24 cellular contexts compared by ENCODE assay signal in the genomic region with DNA sequence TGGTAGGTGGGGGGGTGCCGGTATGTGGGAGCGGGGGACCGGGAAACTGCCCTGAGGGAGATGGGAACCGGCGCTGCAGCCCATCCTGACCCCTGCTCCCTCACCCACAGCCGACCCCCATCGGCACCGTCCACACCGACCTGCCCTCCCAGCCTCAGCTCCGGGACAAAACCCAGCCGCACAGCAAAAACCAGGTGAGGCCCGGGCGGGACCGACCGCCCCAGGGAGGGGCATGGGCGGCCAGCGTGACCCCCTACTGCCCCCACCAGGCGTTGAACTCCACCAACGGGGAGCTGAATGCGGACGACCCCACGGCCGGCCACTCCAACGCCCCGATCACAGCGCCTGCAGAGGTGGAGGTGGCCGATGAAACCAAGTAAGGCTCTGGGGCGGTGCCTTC.
"Had no signal": no experiment of that assay in that cellular context is flagged by ENCODE, and none has a peak within 500 bp of the region (broad histone marks: within the 10 kb centered on the region; RNA-seq: fewer than 3 reads in every experiment).

No MANE protein-coding gene starts in this region.

- DNase-seq: dermis blood vessel endothelial cell; effector memory CD4-positive, alpha-beta T cell; hypothalamus; immature natural killer cell; islet precursor cell; left ventricle myocardium superior; lower lobe of right lung; naive thymus-derived CD8-positive, alpha-beta T cell; nephron progenitor cell; occipital lobe; posterior cingulate gyrus; psoas muscle; sigmoid colon; stimulated activated CD4-positive, alpha-beta T cell treated with anti-CD3 and anti-CD28 coated beads, Interleukin-2, amount 100 ng/mL, for 24 hours; stimulated activated CD4-positive, alpha-beta T cell treated with anti-CD3 and anti-CD28 coated beads, Interleukin-4, amount 100 ng/mL, for 24 hours had no signal

- H3K4me3 Mint-ChIP-seq: immature natural killer cell; naive thymus-derived CD8-positive, alpha-beta T cell; nephron progenitor cell; stimulated activated effector memory CD8-positive, alpha-beta T cell treated with anti-CD3 and anti-CD28 coated beads, Interleukin-12 subunit alpha, Interleukin-12 subunit beta, amount 100 ng/mL, for 72 hours; stimulated activated naive CD8-positive, alpha-beta T cell treated with anti-CD3 and anti-CD28 coated beads, Interleukin-15, Interleukin-2, amounts not matched to agents 100 ng/mL and 50 ng/mL, for 24 hours had no signal

- H3K27ac Mint-ChIP-seq: immature natural killer cell; nephron progenitor cell; stimulated activated effector memory CD8-positive, alpha-beta T cell treated with anti-CD3 and anti-CD28 coated beads, Interleukin-12 subunit alpha, Interleukin-12 subunit beta, amount 100 ng/mL, for 72 hours; stimulated activated naive CD8-positive, alpha-beta T cell treated with anti-CD3 and anti-CD28 coated beads, Interleukin-15, Interleukin-2, amounts not matched to agents 100 ng/mL and 50 ng/mL, for 24 hours had no signal

- H3K27me3 ChIP-seq: ovary, sigmoid colon, suprapubic skin, upper lobe of left lung had no signal

- ATAC-seq: left ventricle myocardium superior; naive thymus-derived CD8-positive, alpha-beta T cell; psoas muscle; right cardiac atrium; stimulated activated effector memory CD8-positive, alpha-beta T cell treated with anti-CD3 and anti-CD28 coated beads, Interleukin-12 subunit alpha, Interleukin-12 subunit beta, amount 100 ng/mL, for 72 hours had no signal

- H3K4me3 ChIP-seq: coronary artery, lower lobe of right lung, ovary, psoas muscle, sigmoid colon, suprapubic skin, upper lobe of left lung had no signal

- H3K36me3 ChIP-seq: ovary had no signal

- H3K4me1 Mint-ChIP-seq: nephron progenitor cell had no signal

- H3K9me3 Mint-ChIP-seq: immature natural killer cell; naive thymus-derived CD8-positive, alpha-beta T cell; nephron progenitor cell; stimulated activated effector memory CD8-positive, alpha-beta T cell treated with anti-CD3 and anti-CD28 coated beads, Interleukin-12 subunit alpha, Interleukin-12 subunit beta, amount 100 ng/mL, for 72 hours; stimulated activated naive CD8-positive, alpha-beta T cell treated with anti-CD3 and anti-CD28 coated beads, Interleukin-15, Interleukin-2, amounts not matched to agents 100 ng/mL and 50 ng/mL, for 24 hours had no signal

- H3K4me1 ChIP-seq: lower lobe of right lung, psoas muscle, sigmoid colon, suprapubic skin, upper lobe of left lung had no signal

- FAIRE-seq: frontal cortex, urothelium cell line had no signal

- H3K27ac ChIP-seq: coronary artery, lower lobe of right lung, ovary, psoas muscle, sigmoid colon, suprapubic skin, upper lobe of left lung had no signal

- H3K9me3 ChIP-seq: lower lobe of right lung, ovary, psoas muscle, sigmoid colon, suprapubic skin, upper lobe of left lung had no signal

- H3K27me3 Mint-ChIP-seq: naive thymus-derived CD8-positive, alpha-beta T cell; stimulated activated naive CD8-positive, alpha-beta T cell treated with anti-CD3 and anti-CD28 coated beads, Interleukin-15, Interleukin-2, amounts not matched to agents 100 ng/mL and 50 ng/mL, for 24 hours had no signal
